10 cellular contexts compared by ENCODE assay signal in the genomic region with DNA sequence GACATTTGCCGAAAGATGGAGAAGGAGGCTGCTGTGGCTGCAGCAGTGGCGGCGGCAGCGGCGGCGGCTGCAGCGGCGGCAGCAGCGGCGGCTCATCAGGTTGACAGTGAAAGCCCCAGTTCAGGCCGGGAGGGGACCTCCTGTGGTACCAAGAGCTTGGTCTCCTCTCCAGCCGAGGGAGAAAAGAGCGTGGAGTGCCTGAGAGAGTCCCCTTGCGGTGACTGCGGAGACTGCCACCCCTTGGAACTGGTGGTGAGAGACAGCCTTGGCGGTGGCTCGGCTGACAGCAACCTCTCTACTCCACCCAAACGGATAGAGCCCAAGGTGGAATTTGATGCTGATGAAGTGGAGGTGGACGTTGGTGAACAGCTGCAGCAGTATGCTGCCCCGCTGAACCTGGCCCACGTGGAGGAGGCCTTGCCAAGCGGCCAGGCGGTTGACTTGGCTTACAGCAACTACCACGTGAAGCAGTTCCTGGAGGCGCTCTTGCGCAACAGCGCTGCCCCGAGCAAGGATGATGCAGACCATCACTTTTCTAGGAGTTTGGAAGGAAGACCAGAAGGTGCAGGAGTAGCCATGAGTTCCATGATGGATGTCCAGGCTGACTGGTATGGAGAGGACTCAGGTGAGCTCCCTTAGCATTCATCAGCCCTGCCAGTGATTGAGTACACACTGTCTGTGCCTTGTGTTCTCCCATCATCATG. TPM values are rescaled to one million over a fixed set of nuclear protein-coding genes. Genes with fewer than 3 reads are reported as not detected.
DNase-seq lines count a peak whose midpoint lies in the region; ATAC-seq, FAIRE-seq and TF ChIP-seq lines count a peak whose summit lies in the region.
"Had no signal": no experiment of that assay in that cellular context is flagged by ENCODE, and none has a peak within 500 bp of the region (broad histone marks: within the 10 kb centered on the region; RNA-seq: fewer than 3 reads in every experiment).

No MANE protein-coding gene starts in this region.

- no peak overlapping the region for H2BK5ac ChIP-seq in H1 (ENCODE audit: low read depth, low read length)

- H3K27ac Mint-ChIP-seq in CD4-positive, alpha-beta T cell, result no peak overlapping the region
- no peak overlapping the region for H3K27ac Mint-ChIP-seq in GM23338

- H2AK5ac ChIP-seq in H1 (ENCODE audit: low read depth, low read length), result no peak overlapping the region; the same call in 1 of the 2 replicates

- FAIRE-seq in H1 (lab: Jason Lieb, UNC), result no peak

- no peaks in the 10 kb centered on the region for H3K79me1 ChIP-seq in H1 (ENCODE audit: low read depth, low read length)

- H3K14ac ChIP-seq in H1 (ENCODE audit: insufficient read length), result no peak overlapping the region

- H2BK20ac ChIP-seq in H1 (ENCODE audit: low read length), result no peak overlapping the region

- H3K18ac ChIP-seq in H1 (ENCODE audit: extremely low read depth, low read length), result no peak overlapping the region

- H3K9me2 ChIP-seq in GM23338 (ENCODE audit: insufficient read depth), result no peaks in the 10 kb centered on the region

- H3K4me3 ChIP-seq in GM23338 (no peak overlapping the region), H1 (ENCODE audit: extremely low read depth in 1 of 4, insufficient read depth in 2 of 4, low read depth in 3 of 4, low read length in 4 of 4) (no peak overlapping the region), coronary artery (no peak overlapping the region)

- no peaks in the 10 kb centered on the region for H3F3A ChIP-seq in GM23338 (replicated peaks; ENCODE audit: low read depth)

- no peak overlapping the region for H3K4me3 Mint-ChIP-seq in CD4-positive, alpha-beta T cell
- H3K4me3 Mint-ChIP-seq in GM23338, result no peak overlapping the region

- no peak for TF ChIP-seq POLR2A in H1 (IDR thresholded peaks at IDR 0.05; ENCODE audit: control extremely low read depth in 1 of 2, low read depth in 2 of 2, low read length in 2 of 2)

- H3K4me1 Mint-ChIP-seq in CD4-positive, alpha-beta T cell (ENCODE audit: low read depth), result no peaks in the 10 kb centered on the region
- no peaks in the 10 kb centered on the region for H3K4me1 Mint-ChIP-seq in GM23338

- H2BK120ac ChIP-seq in H1 (replicated peaks; ENCODE audit: low read depth, low read length), result no peak overlapping the region

- POLR2A ChIA-PET in CD4-positive, alpha-beta T cell (lab: Charles Lee), result no interaction called here
- POLR2A ChIA-PET in H1 (lab: Charles Lee; ENCODE audit: partially characterized antibody), result interaction anchor here (1.1 kb wide), 2 partner anchors 10 to 218 kb away, joined by 3 to 5 read pairs; no protein-coding TSS in a partner anchor

- H3K27me3 Mint-ChIP-seq in CD4-positive, alpha-beta T cell, result peaks cover 40% of the 10 kb centered on the region
- H3K27me3 Mint-ChIP-seq in GM23338 (ENCODE audit: insufficient read depth, low read depth, poor library complexity), result peaks cover 2% of the 10 kb centered on the region

- no peaks in the 10 kb centered on the region for H3K36me3 Mint-ChIP-seq in CD4-positive, alpha-beta T cell (ENCODE audit: low read depth)
- no peaks in the 10 kb centered on the region; the same call in 2 of the 3 replicates for H3K36me3 Mint-ChIP-seq in GM23338 (ENCODE audit: low read depth)

- peak in 1 of 2 experiments; percentile 48; a peak in 2 of 4 replicates for TF ChIP-seq RAD21 in H1 (IDR thresholded peaks at IDR 0.05 in 1 of 2, conservative IDR thresholded peaks at IDR 0.05 in 1 of 2; ENCODE audit: low read depth in 2 of 2, low read length in 2 of 2)

- TF ChIP-seq EP300 in H1 (IDR thresholded peaks at IDR 0.05; ENCODE audit: borderline replicate concordance in 1 of 2, low read depth in 2 of 2, low read length in 2 of 2), result no peak

- no peak overlapping the region for H3K23ac ChIP-seq in H1 (ENCODE audit: insufficient read length)

- no peak for DNase-seq in CD4-positive, alpha-beta T cell
- DNase-seq in GM23338 (ENCODE audit: low spot score), result peak; percentile 69
- DNase-seq in H1 (ENCODE audit: low read depth in 1 of 2, low spot score in 2 of 2), result peak; percentile 25 to 49
- peak; percentile 88 for DNase-seq in mesenteric fat pad (ENCODE audit: low spot score)
- no peak for DNase-seq in coronary artery (ENCODE audit: low spot score)
- DNase-seq: activated CD4-positive, CD25-positive, alpha-beta regulatory T cell treated with anti-CD3 and anti-CD28 coated beads, Interleukin-2, amount 50 U/mL, for 72 hours; NCI-H187 had no signal

- H3K27ac ChIP-seq in CD4-positive, alpha-beta T cell (ENCODE audit: low read depth, low read length), result no peak overlapping the region
- no peak overlapping the region for H3K27ac ChIP-seq in GM23338 (ENCODE audit: low read depth)
- no peak overlapping the region for H3K27ac ChIP-seq in H1 (ENCODE audit: low read depth, low read length)
- H3K27ac ChIP-seq in coronary artery, result no peak overlapping the region

- H4K91ac ChIP-seq in H1 (replicated peaks; ENCODE audit: insufficient read length, low read length), result no peak overlapping the region

- H2AFZ ChIP-seq in GM23338, result no peak overlapping the region
- no peak overlapping the region for H2AFZ ChIP-seq in H1 (ENCODE audit: low read length)

- H3K4me2 ChIP-seq in GM23338 (no peak overlapping the region), H1 (ENCODE audit: insufficient read depth in 1 of 2, low read depth in 2 of 2, low read length in 2 of 2) (no peak overlapping the region)

- H4K8ac ChIP-seq in H1 (ENCODE audit: extremely low read depth, insufficient read depth, low read length), result no peak overlapping the region; the same call in 1 of the 2 replicates

- H3K9me3 Mint-ChIP-seq in CD4-positive, alpha-beta T cell, result no peaks in the 10 kb centered on the region
- no peaks in the 10 kb centered on the region for H3K9me3 Mint-ChIP-seq in GM23338

- no peak overlapping the region for H2BK15ac ChIP-seq in H1 (ENCODE audit: low read length)

- H3K79me2 ChIP-seq in GM23338 (replicated peaks; ENCODE audit: insufficient read depth) (peaks cover 14% of the 10 kb centered on the region), H1 (ENCODE audit: control insufficient read depth in 1 of 2, insufficient read depth in 2 of 2, low read length in 2 of 2) (peaks cover 0 to 4% of the 10 kb centered on the region in 2 experiments; a peak in 1 of 4 replicates)

- H3K9ac ChIP-seq in H1 (replicated peaks in 1 of 4; ENCODE audit: extremely low read depth in 1 of 4, low read depth in 3 of 4, low read length in 3 of 4), result no peak overlapping the region

- ATAC-seq in CD4-positive, alpha-beta T cell (ENCODE audit: poor library complexity), result peak; percentile 44
- peak; percentile 90 for ATAC-seq in GM23338
- ATAC-seq in GM18511 (IDR thresholded peaks at IDR 0.05; ENCODE audit: unreplicated experiment), result no peak
- no peak for ATAC-seq in GM21515 (IDR thresholded peaks at IDR 0.05; ENCODE audit: unreplicated experiment)
- ATAC-seq in HG02678 (IDR thresholded peaks at IDR 0.05; ENCODE audit: unreplicated experiment), result no peak

- no peaks in the 10 kb centered on the region; the same call in none of the 2 replicates for H4K20me1 ChIP-seq in GM23338 (replicated peaks; ENCODE audit: insufficient read depth)
- H4K20me1 ChIP-seq in H1 (replicated peaks in 1 of 2; ENCODE audit: control insufficient read depth in 1 of 2, insufficient read depth in 2 of 2, low read length in 2 of 2), result peaks cover 0 to 7% of the 10 kb centered on the region in 2 experiments

- H4K5ac ChIP-seq in H1 (ENCODE audit: insufficient read length, low read depth, low read length), result no peak overlapping the region

- no peak overlapping the region for H3K56ac ChIP-seq in H1 (replicated peaks; ENCODE audit: insufficient read length, low read depth, low read length)

- H3K36me3 ChIP-seq in GM23338 (ENCODE audit: insufficient read depth), result no peaks in the 10 kb centered on the region
- H3K36me3 ChIP-seq in H1 (ENCODE audit: control insufficient read depth in 2 of 4, insufficient read depth in 4 of 4, low read length in 3 of 4), result peaks cover 0 to 10% (median 5%) of the 10 kb centered on the region in 4 experiments; a peak in 2 of 8 replicates

- CTCF ChIA-PET in CD4-positive, alpha-beta T cell (lab: Charles Lee), result no interaction called here
- CTCF ChIA-PET in H1 (lab: Charles Lee; ENCODE audit: partially characterized antibody), result interaction anchor here (0.8 to 1.5 kb wide), 6 partner anchors 10 to 63 kb away, joined by 3 to 7 read pairs (median 3); no protein-coding TSS in a partner anchor

- no peak for TF ChIP-seq CTCF in CD4-positive, alpha-beta T cell (IDR thresholded peaks at IDR 0.05)
- TF ChIP-seq CTCF in GM23338 (conservative IDR thresholded peaks at IDR 0.05; ENCODE audit: low read depth in 2 of 2) (peak; percentile 28 to 66; a peak in 3 of 4 replicates), H1 (IDR thresholded peaks at IDR 0.05; ENCODE audit: control extremely low read depth in 1 of 3, insufficient read depth in 1 of 3, low read depth in 1 of 3, low read length in 3 of 3) (peak; percentile 48 to 55 (median 55)), coronary artery (IDR thresholded peaks at IDR 0.05) (no peak)

- WGBS in H1 (ENCODE audit: extremely low coverage in 1 of 2, insufficient coverage in 1 of 2, insufficient read length in 1 of 2, insufficient replicate concordance in 2 of 2, low coverage in 1 of 2, low lambda C conversion rate in 2 of 2, missing lambda C conversion rate in 1 of 2), 2 experiments, result 80% methylated on average over 28 of the region's 28 CpGs; no CpG with 5 or more reads in 1 of the 2 experiments

- H3K9me3 ChIP-seq in CD4-positive, alpha-beta T cell (ENCODE audit: control insufficient read depth, low read length), result no peaks in the 10 kb centered on the region
- no peaks in the 10 kb centered on the region for H3K9me3 ChIP-seq in H1 (ENCODE audit: insufficient read depth in 2 of 2, low read depth in 1 of 2, low read length in 1 of 2)

- no peak overlapping the region for H2BK12ac ChIP-seq in H1 (ENCODE audit: low read depth, low read length)

- peaks cover 4% of the 10 kb centered on the region; the same call in 1 of the 2 replicates for H3K23me2 ChIP-seq in H1 (ENCODE audit: low read depth, low read length)

- peaks cover 25% of the 10 kb centered on the region for H3K27me3 ChIP-seq in CD4-positive, alpha-beta T cell (ENCODE audit: control insufficient read depth, insufficient read depth, low read length)
- H3K27me3 ChIP-seq in GM23338 (ENCODE audit: insufficient read depth), result no peaks in the 10 kb centered on the region
- no peaks in the 10 kb centered on the region for H3K27me3 ChIP-seq in H1 (replicated peaks in 1 of 4; ENCODE audit: control insufficient read depth in 3 of 4, extremely low read depth in 1 of 4, insufficient read depth in 3 of 4, low read length in 3 of 4)

- intact Hi-C loops in CD4-positive, alpha-beta T cell (cut with DNase I, micrococcal nuclease), result no loop called here

- H3K4ac ChIP-seq in H1 (replicated peaks; ENCODE audit: insufficient read length, low read depth, low read length), result no peak overlapping the region

- H3K4me1 ChIP-seq in GM23338 (ENCODE audit: insufficient read depth) (no peaks in the 10 kb centered on the region), H1 (replicated peaks in 1 of 4; ENCODE audit: control insufficient read depth in 3 of 4, insufficient read depth in 4 of 4, low read length in 3 of 4) (no peaks in the 10 kb centered on the region)

RNA-seq across cellular contexts. Expression of a gene that starts 6.3 kb away (rescaled TPM):
- total RNA-seq in CD4-positive, alpha-beta T cell, result not detected
- 3.8 and 4.2 TPM in 2 replicates for total RNA-seq in GM23338 (2014; rRNA removed; shearing (Covaris generic))
- polyA plus RNA-seq in GM23338 (2016; fragmentation: Nextera tagmentation; extraction: Ambion mirVana), result 0.95 and 1.1 TPM in 2 replicates
- 3.5 and 3.7 TPM in 2 replicates for total RNA-seq in H1 (2021; fragmentation: NEBNext Ultra II Directional; extraction: Animal tissue kit (Norgen Biotek cat#: 25700))
- polyA plus RNA-seq in H1 (2011; rRNA removed), result 1.2 and 1.3 TPM in 2 replicates
- 1.5 TPM for polyA plus RNA-seq in H1 (2011; cell fraction: cytosol; rRNA removed)
- 1.6 TPM for polyA plus RNA-seq in H1 (2011; cell fraction: nucleus; rRNA removed)
- polyA plus RNA-seq in H1 (2012, experiment 1 of 2), result 1.5 to 2.7 TPM (median 2.0 TPM) in 4 replicates
- 0.54 TPM for polyA plus RNA-seq in H1 (2012, experiment 2 of 2)
- polyA plus RNA-seq in H1 (2013, experiment 1 of 2), result 1.7 TPM
- 1.6 TPM for polyA plus RNA-seq in H1 (2013, experiment 2 of 2)
- polyA minus RNA-seq in H1 (2011; rRNA and poly(A)+ RNA removed), result 2.8 and 3.0 TPM in 2 replicates
- 1.7 TPM for polyA minus RNA-seq in H1 (2011; cell fraction: cytosol; rRNA and poly(A)+ RNA removed)
- polyA minus RNA-seq in H1 (2011; cell fraction: nucleus; rRNA and poly(A)+ RNA removed), result 2.3 TPM
- not detected for total RNA-seq in mesenteric fat pad

Comparison
In these comparisons a context has a peak if more than half of its experiments do, and no peak if none do; other contexts are left out.
1. ATAC-seq: peak in CD4-positive, alpha-beta T cell (single experiment) and GM23338 (single experiment); none in GM18511 (single experiment), GM21515 (single experiment) and HG02678 (single experiment).
2. DNase-seq: peak in GM23338 (single experiment), H1 (2 of 2) and mesenteric fat pad (single experiment); none in CD4-positive, alpha-beta T cell (0 of 10) and coronary artery (single experiment).
3. CTCF ChIP-seq: peak in GM23338 (2 of 2) and H1 (3 of 3); none in CD4-positive, alpha-beta T cell (single experiment) and coronary artery (single experiment).